In genomic region chr11:105057432-105057831, GRCh38 we compare ENCODE assay signal across 38 cellular contexts. TPM values are rescaled to one million over a fixed set of nuclear protein-coding genes. Genes with fewer than 3 reads are reported as not detected.
A peak's percentile ranks its signal among the peaks of the same experiment; 100 is the strongest.
DNase-seq lines count a peak whose midpoint lies in the region; ATAC-seq, FAIRE-seq and TF ChIP-seq lines count a peak whose summit lies in the region.
"Had no signal": no experiment of that assay in that cellular context is flagged by ENCODE, and none has a peak within 500 bp of the region (broad histone marks: within the 10 kb centered on the region; RNA-seq: fewer than 3 reads in every experiment).

No MANE protein-coding gene starts in this region.

- H3K4me2 ChIP-seq in HepG2 (ENCODE audit: low read depth, low read length) = peak overlapping the region; percentile 37
- H3K4me2 ChIP-seq: A549, BLaER1 had no signal

- no peaks in the 10 kb centered on the region for H3K79me2 ChIP-seq in HepG2 (ENCODE audit: insufficient read depth, low read length)

- H2AFZ ChIP-seq in HepG2 (ENCODE audit: low read length) = no peak overlapping the region

- peak; percentile 95 for ATAC-seq in HepG2
- ATAC-seq in right lobe of liver = no peak
- ATAC-seq in HG02973 (IDR thresholded peaks at IDR 0.05; ENCODE audit: unreplicated experiment) = no peak
- ATAC-seq: A549; CD8-positive, alpha-beta T cell had no signal

- no peak for TF ChIP-seq CTCF in HepG2 (CRISPR knock-in tag; IDR thresholded peaks at IDR 0.05)
- no peak for TF ChIP-seq CTCF in right lobe of liver (IDR thresholded peaks at IDR 0.05)
- no peak for TF ChIP-seq CTCF in epithelial cell of esophagus (IDR thresholded peaks at IDR 0.05; ENCODE audit: insufficient read depth, low read depth, low read length, missing control alignments)

- H3K27ac ChIP-seq in HepG2 (ENCODE audit: extremely low read length, insufficient read depth, low read length) (peak overlapping the region; percentile 40), right lobe of liver (no peak overlapping the region)
- H3K27ac ChIP-seq: 22Rv1; A549; BLaER1; BLaER1 treated with 17β-estradiol and CSF1 and Interleukin-3, amounts not matched to agents 10 nM and 100 nM; C4-2B had no signal

- WGBS in HepG2 (ENCODE audit: low lambda C conversion rate) = 0% methylated on average over 4 of the region's 4 CpGs
- WGBS in right lobe of liver (ENCODE audit: insufficient coverage, low coverage, low lambda C conversion rate, missing lambda C conversion rate) = 21% methylated on average over 4 of the region's 4 CpGs

- no peak overlapping the region for H3K9ac ChIP-seq in HepG2 (ENCODE audit: insufficient read depth, low read depth, low read length)
- H3K9ac ChIP-seq: BLaER1; BLaER1 treated with 17β-estradiol and CSF1 and Interleukin-3, amounts not matched to agents 10 nM and 100 nM had no signal

- H3K27me3 ChIP-seq in HepG2 (ENCODE audit: control insufficient read depth in 1 of 2, insufficient read depth in 2 of 2, low read length in 2 of 2) (no peaks in the 10 kb centered on the region), right lobe of liver (no peaks in the 10 kb centered on the region)
- H3K27me3 ChIP-seq: BE2C; BLaER1; BLaER1 treated with 17β-estradiol and CSF1 and Interleukin-3, amounts not matched to agents 10 nM and 100 nM had no signal

- FAIRE-seq in HepG2 (lab: Jason Lieb, UNC) = peak; percentile 47
- FAIRE-seq in GM12892 (lab: Jason Lieb, UNC) = peak; percentile 54
- FAIRE-seq: A204.1, A549, D721Med had no signal

- CTCF ChIA-PET in HepG2 (lab: Yijun Ruan, JAX; ENCODE audit: low intra/inter-chr PET ratio, low total read pairs) = no interaction called here

- POLR2A ChIA-PET in HepG2 (lab: Yijun Ruan, JAX) = interaction anchor here (1.0 to 1.4 kb wide), 2 partner anchors 10 to 89 kb away, joined by 3 to 4 read pairs; no protein-coding TSS in a partner anchor

- peak in 1 of 2 experiments; percentile 80; a peak in 2 of 4 replicates for TF ChIP-seq EP300 in HepG2 (IDR thresholded peaks at IDR 0.05; ENCODE audit: low read depth in 2 of 2, low read length in 2 of 2)
- no peak for TF ChIP-seq EP300 in HepG2 (CRISPR knock-in tag; IDR thresholded peaks at IDR 0.05; ENCODE audit: borderline replicate concordance)

- H4K20me1 ChIP-seq in HepG2 (ENCODE audit: insufficient read depth, low read length) = no peaks in the 10 kb centered on the region
- H4K20me1 ChIP-seq: BLaER1; BLaER1 treated with 17β-estradiol and CSF1 and Interleukin-3, amounts not matched to agents 10 nM and 100 nM had no signal

- intact Hi-C loops in HepG2 (cut with micrococcal nuclease; ENCODE audit: unreplicated experiment) (loop anchor here (1.0 kb wide), 1 partner anchor 10 kb away; no protein-coding TSS in a partner anchor), right lobe of liver (cut with DNase I) (no loop called here)

- H3K36me3 ChIP-seq in HepG2 (replicated peaks in 1 of 2; ENCODE audit: control insufficient read depth in 1 of 2, insufficient read depth in 2 of 2, low read length in 2 of 2) (no peaks in the 10 kb centered on the region), right lobe of liver (no peaks in the 10 kb centered on the region)
- H3K36me3 ChIP-seq: BE2C; BLaER1; BLaER1 treated with 17β-estradiol and CSF1 and Interleukin-3, amounts not matched to agents 10 nM and 100 nM had no signal

- no TSS peak for BruUV-seq in HepG2 (replicated peaks; lab: Mats Ljungman, UMichigan)

- H3K9me3 ChIP-seq in HepG2 (ENCODE audit: low read length) (no peaks in the 10 kb centered on the region), right lobe of liver (no peaks in the 10 kb centered on the region)
- H3K9me3 ChIP-seq: A549, BE2C, BLaER1, Caco-2 had no signal

- in situ Hi-C loops in HepG2 (cut with HindIII; ENCODE audit: extremely low pct_ligation_motif_present, low pct_unique_long_range_greater_than_20kb) = no loop called here

- DNase-seq in HepG2 (ENCODE audit: low spot score) (peak; percentile 55), right lobe of liver (no peak), GM12892 (ENCODE audit: insufficient read length) (no peak), epithelial cell of esophagus (ENCODE audit: low read depth) (peak; percentile 7), D341Med (ENCODE audit: low spot score) (no peak)
- DNase-seq: 8988T; ACHN; AML-193; BE2C; C1 segment of cervical spinal cord; Caco-2; Calu3; CD4-positive, alpha-beta memory T cell; CD4-positive, alpha-beta T cell; CD4-positive, CD25-positive, alpha-beta regulatory T cell; CD8-positive, alpha-beta memory T cell; CD8-positive, alpha-beta T cell; COR-L47; DMS 273 treated with DMSO at 0.1 percent for 48 hours; DMS153; DMS53; DMS79; DMS79 treated with DMSO at 0.1 percent for 48 hours; DND-41; EL had no signal

- no peak for TF ChIP-seq RAD21 in HepG2 (CRISPR knock-in tag; IDR thresholded peaks at IDR 0.05)

- H3K4me1 ChIP-seq in HepG2 (ENCODE audit: insufficient read depth, low read length) (peaks cover 38% of the 10 kb centered on the region), right lobe of liver (no peaks in the 10 kb centered on the region)
- H3K4me1 ChIP-seq: A549, BE2C, BLaER1 had no signal

- H3K4me3 ChIP-seq in HepG2 (replicated peaks in 1 of 3; ENCODE audit: insufficient read depth in 1 of 3, low read depth in 2 of 3, low read length in 3 of 3) (no peak overlapping the region), right lobe of liver (no peak overlapping the region), epithelial cell of esophagus (ENCODE audit: low read length) (no peak overlapping the region)
- H3K4me3 ChIP-seq: A549; BLaER1; BLaER1 treated with 17β-estradiol and CSF1 and Interleukin-3, amounts not matched to agents 10 nM and 100 nM had no signal

- TF ChIP-seq POLR2A in HepG2 (IDR thresholded peaks at IDR 0.05; ENCODE audit: insufficient read depth in 1 of 2, low read depth in 2 of 2, low read length in 2 of 2) = no peak
- TF ChIP-seq POLR2A in right lobe of liver (IDR thresholded peaks at IDR 0.05) = no peak
- TF ChIP-seq POLR2A in GM12892 (IDR thresholded peaks at IDR 0.05; ENCODE audit: low read depth, low read length) = no peak

RNA-seq across cellular contexts. Expression of gene CARD16, which starts 12.3 kb away (rescaled TPM):
- total RNA-seq in HepG2 (2016; rRNA removed; fragmentation: Illumina TruSeq; extraction: Trizol) = 0.53 TPM in 1 of 2 replicates, not detected in the other
- not detected in 2 replicates for total RNA-seq in HepG2 (2016; cell fraction: cytosol; rRNA removed; fragmentation: Illumina TruSeq; extraction: Trizol; ENCODE audit: low read depth)
- 0.39 and 0.45 TPM in 2 replicates for total RNA-seq in HepG2 (2016; cell fraction: insoluble cytoplasmic fraction; rRNA removed; fragmentation: Illumina TruSeq; extraction: Trizol)
- 0.62 TPM in 1 of 2 replicates, not detected in the other for total RNA-seq in HepG2 (2016; cell fraction: membrane; rRNA removed; fragmentation: Illumina TruSeq; extraction: Trizol)
- total RNA-seq in HepG2 (2016; cell fraction: nucleus; rRNA removed; fragmentation: Illumina TruSeq; extraction: Trizol) = not detected in 2 replicates
- polyA plus RNA-seq in HepG2 (2011; rRNA removed) = 0.34 and 0.48 TPM in 2 replicates
- 0.15 and 0.45 TPM in 2 replicates for polyA plus RNA-seq in HepG2 (2011; cell fraction: cytosol; rRNA removed)
- polyA plus RNA-seq in HepG2 (2011; cell fraction: nucleus; rRNA removed) = 0.48 TPM in 1 of 2 replicates, not detected in the other
- polyA plus RNA-seq in HepG2 (2012) = 0.55 and 0.89 TPM in 2 replicates
- polyA plus RNA-seq in HepG2 (2016; cell fraction: cytosol; fragmentation: Illumina TruSeq; extraction: Trizol; ENCODE audit: low read depth) = not detected in 2 replicates
- polyA plus RNA-seq in HepG2 (2016; cell fraction: insoluble cytoplasmic fraction; fragmentation: Illumina TruSeq; extraction: Trizol; ENCODE audit: low read depth) = 0.66 and 0.76 TPM in 2 replicates
- polyA plus RNA-seq in HepG2 (2016; cell fraction: membrane; fragmentation: Illumina TruSeq; extraction: Trizol; ENCODE audit: low read depth) = 0.37 TPM in 1 of 2 replicates, not detected in the other
- polyA plus RNA-seq in HepG2 (2016; cell fraction: nucleus; fragmentation: Illumina TruSeq; extraction: Trizol; ENCODE audit: insufficient read depth, low read depth) = not detected in 2 replicates
- polyA minus RNA-seq in HepG2 (2011; rRNA and poly(A)+ RNA removed; ENCODE audit: low replicate concordance) = 13.3 TPM in 1 of 2 replicates, not detected in the other
- polyA minus RNA-seq in HepG2 (2011; cell fraction: cytosol; rRNA and poly(A)+ RNA removed) = not detected in 2 replicates
- polyA minus RNA-seq in HepG2 (2011; cell fraction: nucleus; rRNA and poly(A)+ RNA removed) = not detected in 2 replicates
- total RNA-seq in right lobe of liver = 10 to 100 TPM in 2 of 6 experiments, 1 to 10 TPM in 4; 1.8 to 12.8 (median 7.1) TPM
- 20.7 TPM for polyA plus RNA-seq in GM12892 (2012; ENCODE audit: missing spikeins)
- polyA plus RNA-seq: A549 had no signal

RNA-seq across cellular contexts. Expression of gene CASP1, which starts 22.5 kb away (rescaled TPM):
- 5.2 and 6.6 TPM in 2 replicates for total RNA-seq in HepG2 (2016; rRNA removed; fragmentation: Illumina TruSeq; extraction: Trizol)
- 0.91 and 1.4 TPM in 2 replicates for total RNA-seq in HepG2 (2016; cell fraction: cytosol; rRNA removed; fragmentation: Illumina TruSeq; extraction: Trizol; ENCODE audit: low read depth)
- 4.9 and 5.6 TPM in 2 replicates for total RNA-seq in HepG2 (2016; cell fraction: insoluble cytoplasmic fraction; rRNA removed; fragmentation: Illumina TruSeq; extraction: Trizol)
- 2.1 and 2.2 TPM in 2 replicates for total RNA-seq in HepG2 (2016; cell fraction: membrane; rRNA removed; fragmentation: Illumina TruSeq; extraction: Trizol)
- total RNA-seq in HepG2 (2016; cell fraction: nucleus; rRNA removed; fragmentation: Illumina TruSeq; extraction: Trizol) = 4.4 and 4.9 TPM in 2 replicates
- polyA plus RNA-seq in HepG2 (2011; rRNA removed) = 0.34 and 0.85 TPM in 2 replicates
- 0.20 and 0.54 TPM in 2 replicates for polyA plus RNA-seq in HepG2 (2011; cell fraction: cytosol; rRNA removed)
- polyA plus RNA-seq in HepG2 (2011; cell fraction: nucleus; rRNA removed) = 0.63 and 1.1 TPM in 2 replicates
- 0.98 and 1.3 TPM in 2 replicates for polyA plus RNA-seq in HepG2 (2012)
- 1.5 and 1.8 TPM in 2 replicates for polyA plus RNA-seq in HepG2 (2016; cell fraction: cytosol; fragmentation: Illumina TruSeq; extraction: Trizol; ENCODE audit: low read depth)
- 5.5 and 7.9 TPM in 2 replicates for polyA plus RNA-seq in HepG2 (2016; cell fraction: insoluble cytoplasmic fraction; fragmentation: Illumina TruSeq; extraction: Trizol; ENCODE audit: low read depth)
- polyA plus RNA-seq in HepG2 (2016; cell fraction: membrane; fragmentation: Illumina TruSeq; extraction: Trizol; ENCODE audit: low read depth) = 1.1 and 2.0 TPM in 2 replicates
- polyA plus RNA-seq in HepG2 (2016; cell fraction: nucleus; fragmentation: Illumina TruSeq; extraction: Trizol; ENCODE audit: insufficient read depth, low read depth) = 2.8 and 3.3 TPM in 2 replicates
- 10.0 TPM in 1 of 2 replicates, not detected in the other for polyA minus RNA-seq in HepG2 (2011; rRNA and poly(A)+ RNA removed; ENCODE audit: low replicate concordance)
- 0.99 TPM in 1 of 2 replicates, not detected in the other for polyA minus RNA-seq in HepG2 (2011; cell fraction: cytosol; rRNA and poly(A)+ RNA removed)
- 0.90 and 2.1 TPM in 2 replicates for polyA minus RNA-seq in HepG2 (2011; cell fraction: nucleus; rRNA and poly(A)+ RNA removed)
- total RNA-seq in right lobe of liver = 10 to 100 TPM in 2 of 6 experiments, 1 to 10 TPM in 4; 3.7 to 19.2 (median 6.5) TPM
- 16.2 TPM for polyA plus RNA-seq in GM12892 (2012; ENCODE audit: missing spikeins)

RNA-seq across cellular contexts. Expression of gene CASP5, which starts 34.5 kb away (rescaled TPM):
- total RNA-seq in HepG2 (2016; rRNA removed; fragmentation: Illumina TruSeq; extraction: Trizol) = not detected in 2 replicates
- not detected in 2 replicates for total RNA-seq in HepG2 (2016; cell fraction: cytosol; rRNA removed; fragmentation: Illumina TruSeq; extraction: Trizol; ENCODE audit: low read depth)
- total RNA-seq in HepG2 (2016; cell fraction: insoluble cytoplasmic fraction; rRNA removed; fragmentation: Illumina TruSeq; extraction: Trizol) = not detected in 2 replicates
- not detected in 2 replicates for total RNA-seq in HepG2 (2016; cell fraction: membrane; rRNA removed; fragmentation: Illumina TruSeq; extraction: Trizol)
- total RNA-seq in HepG2 (2016; cell fraction: nucleus; rRNA removed; fragmentation: Illumina TruSeq; extraction: Trizol) = not detected in 2 replicates
- polyA plus RNA-seq in HepG2 (2011; rRNA removed) = not detected in 2 replicates
- polyA plus RNA-seq in HepG2 (2011; cell fraction: cytosol; rRNA removed) = not detected in 2 replicates
- polyA plus RNA-seq in HepG2 (2011; cell fraction: nucleus; rRNA removed) = not detected in 2 replicates
- not detected in 2 replicates for polyA plus RNA-seq in HepG2 (2012)
- not detected in 2 replicates for polyA plus RNA-seq in HepG2 (2016; cell fraction: cytosol; fragmentation: Illumina TruSeq; extraction: Trizol; ENCODE audit: low read depth)
- not detected in 2 replicates for polyA plus RNA-seq in HepG2 (2016; cell fraction: insoluble cytoplasmic fraction; fragmentation: Illumina TruSeq; extraction: Trizol; ENCODE audit: low read depth)
- polyA plus RNA-seq in HepG2 (2016; cell fraction: membrane; fragmentation: Illumina TruSeq; extraction: Trizol; ENCODE audit: low read depth) = not detected in 2 replicates
- polyA plus RNA-seq in HepG2 (2016; cell fraction: nucleus; fragmentation: Illumina TruSeq; extraction: Trizol; ENCODE audit: insufficient read depth, low read depth) = not detected in 2 replicates
- polyA minus RNA-seq in HepG2 (2011; rRNA and poly(A)+ RNA removed; ENCODE audit: low replicate concordance) = not detected in 2 replicates
- polyA minus RNA-seq in HepG2 (2011; cell fraction: cytosol; rRNA and poly(A)+ RNA removed) = not detected in 2 replicates
- not detected in 2 replicates for polyA minus RNA-seq in HepG2 (2011; cell fraction: nucleus; rRNA and poly(A)+ RNA removed)
- total RNA-seq in right lobe of liver = under 1 TPM in 3 of 6 experiments, not detected in 3; 0.27 to 0.50 (median 0.35) TPM
- not detected for polyA plus RNA-seq in GM12892 (2012; ENCODE audit: missing spikeins)
- total RNA-seq: A172; A673; B cell; Calu3; CD4-positive, alpha-beta memory T cell; CD4-positive, alpha-beta T cell; CD4-positive, CD25-positive, alpha-beta regulatory T cell; CD8-positive, alpha-beta memory T cell; CD8-positive, alpha-beta T cell; Daoy had no signal
- polyA plus RNA-seq: A549; BJ; CD4-positive, alpha-beta memory T cell; CD8-positive, alpha-beta memory T cell had no signal

Comparison
In these comparisons a context has a peak if more than half of its experiments do, and no peak if none do; other contexts are left out.
1. DNase-seq: peak in HepG2 (single experiment) and epithelial cell of esophagus (single experiment); none in right lobe of liver (0 of 3), GM12892 (single experiment) and D341Med (single experiment).